Comparison of ENCODE assay signal across 9 cellular contexts in genomic region chr20:44646641-44647274, GRCh38. TPM values are rescaled to one million over a fixed set of nuclear protein-coding genes. Genes with fewer than 3 reads are reported as not detected.
DNase-seq lines count a peak whose midpoint lies in the region; ATAC-seq and TF ChIP-seq lines count a peak whose summit lies in the region.
"Had no signal": no experiment of that assay in that cellular context is flagged by ENCODE, and none has a peak within 500 bp of the region (broad histone marks: within the 10 kb centered on the region; RNA-seq: fewer than 3 reads in every experiment).

No MANE protein-coding gene starts in this region.

- peak; percentile 52 for DNase-seq in AG08396 (ENCODE audit: low spot score)
- no peak for DNase-seq in left lung
- DNase-seq in progenitor cell of endocrine pancreas (ENCODE audit: low spot score, unreplicated experiment): no peak
- DNase-seq in HuH-7.5 (ENCODE audit: low spot score): no peak
- DNase-seq in stimulated activated naive CD4-positive, alpha-beta T cell treated with Interleukin-2 at 50 U/mL for 16 hours (lab: John Stamatoyannopoulos, UW): no peak

- H3F3A ChIP-seq in SU-DHL-6 (ENCODE audit: insufficient read depth): peaks cover 40% of the 10 kb centered on the region

- ATAC-seq in GM18868 (IDR thresholded peaks at IDR 0.05; ENCODE audit: unreplicated experiment): peak; percentile 47
- peak; percentile 37 for ATAC-seq in HG03108 (IDR thresholded peaks at IDR 0.05; ENCODE audit: unreplicated experiment)
- ATAC-seq in left lung: peak; percentile 4

- no peaks in the 10 kb centered on the region for H4K20me1 ChIP-seq in SU-DHL-6 (ENCODE audit: low read depth, low read length)

- H3K36me3 ChIP-seq in SU-DHL-6 (ENCODE audit: low read length) (no peaks in the 10 kb centered on the region), left lung (no peaks in the 10 kb centered on the region)
- H3K36me3 ChIP-seq: thoracic aorta had no signal

- no peak overlapping the region for H2AFZ ChIP-seq in SU-DHL-6 (ENCODE audit: low read depth, low read length, severe bottlenecking)

- no peaks in the 10 kb centered on the region for H3K9me3 ChIP-seq in SU-DHL-6 (ENCODE audit: insufficient read depth, low read length)
- H3K9me3 ChIP-seq in left lung: no peaks in the 10 kb centered on the region
- H3K9me3 ChIP-seq: thoracic aorta had no signal

- no peaks in the 10 kb centered on the region for H3K27me3 ChIP-seq in SU-DHL-6 (ENCODE audit: low read length)
- H3K27me3 ChIP-seq in left lung: no peaks in the 10 kb centered on the region

- H3K4me1 Mint-ChIP-seq in progenitor cell of endocrine pancreas (ENCODE audit: low read depth): peaks cover 21% of the 10 kb centered on the region

- TF ChIP-seq CTCF in SU-DHL-6 (IDR thresholded peaks at IDR 0.05; ENCODE audit: insufficient read depth, low read length, poor library complexity, severe bottlenecking) (no peak), left lung (IDR thresholded peaks at IDR 0.05) (no peak), progenitor cell of endocrine pancreas (IDR thresholded peaks at IDR 0.05; ENCODE audit: unreplicated experiment) (no peak)

- no peaks in the 10 kb centered on the region for H3K9me3 Mint-ChIP-seq in progenitor cell of endocrine pancreas (ENCODE audit: low read depth)

- H3K79me2 ChIP-seq in SU-DHL-6 (ENCODE audit: insufficient read depth, low read length): peaks cover 39% of the 10 kb centered on the region

- H3K4me3 Mint-ChIP-seq in progenitor cell of endocrine pancreas (ENCODE audit: low read depth): no peak overlapping the region

- H3K9me2 ChIP-seq in SU-DHL-6 (replicated peaks; ENCODE audit: insufficient read depth, low read length): no peaks in the 10 kb centered on the region

- peak overlapping the region; percentile 87 for H3K4me2 ChIP-seq in SU-DHL-6 (ENCODE audit: low read depth, low read length, poor library complexity, severe bottlenecking)

- H3K36me3 Mint-ChIP-seq in progenitor cell of endocrine pancreas (ENCODE audit: insufficient read depth): no peaks in the 10 kb centered on the region

- peak overlapping the region; percentile 43 for H3K9ac ChIP-seq in SU-DHL-6 (ENCODE audit: low read length)

- intact Hi-C loops in left lung (cut with DNase I): no loop called here

- peaks cover 3% of the 10 kb centered on the region for H3K27me3 Mint-ChIP-seq in progenitor cell of endocrine pancreas

- H3K4me3 ChIP-seq in SU-DHL-6 (ENCODE audit: insufficient read depth, low read length, poor library complexity, severe bottlenecking) (peak overlapping the region; percentile 30), left lung (no peak overlapping the region)
- H3K4me3 ChIP-seq: thoracic aorta had no signal

- H3K4me1 ChIP-seq in left lung: peaks cover 36 to 97% of the 10 kb centered on the region in 2 donors

- H3K27ac ChIP-seq in SU-DHL-6 (ENCODE audit: low read depth, low read length) (peak overlapping the region; percentile 93), left lung (peak overlapping the region in 1 of 2 donors; percentile 80)
- H3K27ac ChIP-seq: thoracic aorta had no signal

- no peak overlapping the region for H3K27ac Mint-ChIP-seq in progenitor cell of endocrine pancreas

RNA-seq across cellular contexts. Expression of gene ADA, which starts 4.7 kb away (rescaled TPM):
- total RNA-seq in left lung: 10 to 100 TPM in 1 of 2 donors, 1 to 10 TPM in 1; 7.6 to 15.5 TPM
- total RNA-seq in progenitor cell of endocrine pancreas: 10.7 and 11.4 TPM in 2 replicates
